In genomic region chr17:16187642-16188041, GRCh38 we compare ENCODE assay signal across 28 cellular contexts.
"Had no signal": no experiment of that assay in that cellular context is flagged by ENCODE, and none has a peak within 500 bp of the region (broad histone marks: within the 10 kb centered on the region; RNA-seq: fewer than 3 reads in every experiment).

No MANE protein-coding gene starts in this region.

- H3K4me3 Mint-ChIP-seq: immature natural killer cell; nephron; neural crest cell; stimulated activated naive CD8-positive, alpha-beta T cell treated with anti-CD3 and anti-CD28 coated beads, Interleukin-15, Interleukin-2, amounts not matched to agents 100 ng/mL and 50 ng/mL, for 24 hours had no signal

- H3K27ac Mint-ChIP-seq: nephron; stimulated activated naive CD8-positive, alpha-beta T cell treated with anti-CD3 and anti-CD28 coated beads, Interleukin-15, Interleukin-2, amounts not matched to agents 100 ng/mL and 50 ng/mL, for 24 hours had no signal

- H3K4me1 Mint-ChIP-seq: nephron, neural crest cell had no signal

- H3K9me3 ChIP-seq: left lung, lower lobe of right lung, pancreas, prostate gland, suprapubic skin, thoracic aorta, tibial artery, upper lobe of right lung had no signal

- H3K9me3 Mint-ChIP-seq: immature natural killer cell; nephron; neural crest cell; stimulated activated naive CD8-positive, alpha-beta T cell treated with anti-CD3 and anti-CD28 coated beads, Interleukin-15, Interleukin-2, amounts not matched to agents 100 ng/mL and 50 ng/mL, for 24 hours had no signal

- DNase-seq: hypothalamus; immature natural killer cell; kidney; left colon; left lung; lower lobe of right lung; mammary epithelial cell; mesenchymal stem cell; nucleus accumbens; pancreas; posterior cingulate gyrus; retina; right cardiac atrium; stimulated activated CD4-positive, alpha-beta T cell treated with anti-CD3 and anti-CD28 coated beads, Interleukin-12 subunit alpha, Interleukin-12 subunit beta, amount 100 ng/mL, for 4 hours; stimulated activated CD4-positive, alpha-beta T cell treated with anti-CD3 and anti-CD28 coated beads, Interleukin-15, amount 100 ng/mL, for 24 hours; stimulated activated CD4-positive, alpha-beta T cell treated with anti-CD3 and anti-CD28 coated beads, Interleukin-2, amount 100 ng/mL, for 24 hours; stimulated activated CD4-positive, alpha-beta T cell treated with anti-CD3 and anti-CD28 coated beads, Interleukin-4, amount 100 ng/mL, for 1 hour; stimulated activated naive CD4-positive, alpha-beta T cell; tibial artery; trophoblast cell; upper lobe of right lung had no signal

- ATAC-seq: left colon, left lung, lower lobe of right lung, pancreas, right cardiac atrium, sciatic nerve, upper lobe of right lung had no signal

- H3K27me3 Mint-ChIP-seq: stimulated activated naive CD8-positive, alpha-beta T cell treated with anti-CD3 and anti-CD28 coated beads, Interleukin-15, Interleukin-2, amounts not matched to agents 100 ng/mL and 50 ng/mL, for 24 hours had no signal
